Comparison of ENCODE assay signal across 9 cellular contexts in the genomic region with DNA sequence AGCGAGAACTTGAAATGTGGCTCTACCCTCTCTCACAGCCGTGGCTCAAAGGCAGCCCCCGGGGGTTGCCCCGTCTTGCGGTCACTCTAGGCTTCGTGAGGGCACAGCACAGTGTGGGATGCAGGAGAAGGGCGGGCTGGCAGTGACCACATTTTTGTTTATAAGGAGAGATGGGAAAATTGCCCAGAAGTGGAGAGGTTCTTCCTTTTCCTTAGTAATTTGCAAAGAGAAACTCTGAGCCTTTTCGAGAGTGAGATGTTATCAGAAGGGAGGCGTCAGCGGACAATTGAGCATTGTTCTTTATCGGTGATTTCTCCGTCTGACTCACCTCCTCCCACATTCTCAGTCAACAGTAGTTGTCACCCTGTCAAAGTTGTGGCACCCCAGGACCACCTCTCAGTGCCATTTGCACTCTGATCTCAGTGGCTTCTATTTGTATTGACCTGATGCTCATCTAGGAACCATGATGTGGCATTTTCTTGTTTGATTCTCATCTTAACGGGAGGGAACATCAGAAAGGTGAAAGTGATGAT.
DNase-seq lines count a peak whose midpoint lies in the region; ATAC-seq and TF ChIP-seq lines count a peak whose summit lies in the region.
"Had no signal": no experiment of that assay in that cellular context is flagged by ENCODE, and none has a peak within 500 bp of the region (broad histone marks: within the 10 kb centered on the region; RNA-seq: fewer than 3 reads in every experiment).

No MANE protein-coding gene starts in this region.

- H3K36me3 Mint-ChIP-seq in activated T-helper 17 cell treated with anti-CD3 and anti-CD28 coated beads, Interleukin-2, amount 50 U/mL, for 72 hours (ENCODE audit: low read depth), result no peaks in the 10 kb centered on the region

- H3K4me1 Mint-ChIP-seq in activated T-helper 17 cell treated with anti-CD3 and anti-CD28 coated beads, Interleukin-2, amount 50 U/mL, for 72 hours, result peaks cover 10% of the 10 kb centered on the region

- TF ChIP-seq CTCF in mucosa of descending colon (IDR thresholded peaks at IDR 0.05) (no peak), BE2C (IDR thresholded peaks at IDR 0.05; ENCODE audit: low read depth, low read length) (no peak)

- H3K36me3 ChIP-seq in mucosa of descending colon (ENCODE audit: low read depth) (no peaks in the 10 kb centered on the region), BE2C (no peaks in the 10 kb centered on the region)

- peaks cover 16% of the 10 kb centered on the region for H3K27me3 Mint-ChIP-seq in activated T-helper 17 cell treated with anti-CD3 and anti-CD28 coated beads, Interleukin-2, amount 50 U/mL, for 72 hours

- peak; percentile 50 for ATAC-seq in HG02852 (IDR thresholded peaks at IDR 0.05; ENCODE audit: unreplicated experiment)
- ATAC-seq in activated T-helper 17 cell treated with anti-CD3 and anti-CD28 coated beads, Interleukin-2, amount 50 U/mL, for 72 hours (replicated peaks), result peak; percentile 95
- peak; percentile 85 for ATAC-seq in mucosa of descending colon
- ATAC-seq in GM19455 (IDR thresholded peaks at IDR 0.05; ENCODE audit: unreplicated experiment), result no peak

- H3K4me3 ChIP-seq in mucosa of descending colon, result no peak overlapping the region
- no peak overlapping the region for H3K4me3 ChIP-seq in BE2C (ENCODE audit: low read depth, low read length)

- DNase-seq in ELR (ENCODE audit: low read depth), result peak; percentile 56
- DNase-seq in mucosa of descending colon, result peak in 1 of 3 donors; percentile 38
- DNase-seq in posterior cingulate gyrus, result no peak
- no peak for DNase-seq in BE2C
- DNase-seq in nucleus accumbens (lab: John Stamatoyannopoulos, UW), result no peak

- H3K9me3 Mint-ChIP-seq in activated T-helper 17 cell treated with anti-CD3 and anti-CD28 coated beads, Interleukin-2, amount 50 U/mL, for 72 hours, result no peaks in the 10 kb centered on the region
- H3K9me3 Mint-ChIP-seq: T-helper 1 cell treated with Interleukin-12 subunit alpha and Interleukin-12 subunit beta and Interleukin-4 antibody, amounts not matched to agents 30 μg/mL and 1 μg/mL, for 36 hours had no signal

- peaks cover 12% of the 10 kb centered on the region for H3K4me1 ChIP-seq in mucosa of descending colon (ENCODE audit: low read depth)
- H3K4me1 ChIP-seq in BE2C, result no peaks in the 10 kb centered on the region

- intact Hi-C loops in mucosa of descending colon (cut with DNase I, micrococcal nuclease) (no loop called here), posterior cingulate gyrus (cut with DNase I) (loop anchor here (10.0 kb wide), 1 partner anchor 159 kb away; the partner anchor contains the start of gene LIPG)

- peak overlapping the region; percentile 7 for H3K27ac Mint-ChIP-seq in activated T-helper 17 cell treated with anti-CD3 and anti-CD28 coated beads, Interleukin-2, amount 50 U/mL, for 72 hours
- H3K27ac Mint-ChIP-seq: T-helper 1 cell treated with Interleukin-12 subunit alpha and Interleukin-12 subunit beta and Interleukin-4 antibody, amounts not matched to agents 30 μg/mL and 1 μg/mL, for 36 hours had no signal

- no peaks in the 10 kb centered on the region for H3K27me3 ChIP-seq in BE2C

- peak overlapping the region; percentile 26 for H3K4me3 Mint-ChIP-seq in activated T-helper 17 cell treated with anti-CD3 and anti-CD28 coated beads, Interleukin-2, amount 50 U/mL, for 72 hours
- H3K4me3 Mint-ChIP-seq: T-helper 1 cell treated with Interleukin-12 subunit alpha and Interleukin-12 subunit beta and Interleukin-4 antibody, amounts not matched to agents 30 μg/mL and 1 μg/mL, for 36 hours had no signal

- no peaks in the 10 kb centered on the region for H3K9me3 ChIP-seq in mucosa of descending colon
- H3K9me3 ChIP-seq in BE2C, result no peaks in the 10 kb centered on the region
